In the genomic region with DNA sequence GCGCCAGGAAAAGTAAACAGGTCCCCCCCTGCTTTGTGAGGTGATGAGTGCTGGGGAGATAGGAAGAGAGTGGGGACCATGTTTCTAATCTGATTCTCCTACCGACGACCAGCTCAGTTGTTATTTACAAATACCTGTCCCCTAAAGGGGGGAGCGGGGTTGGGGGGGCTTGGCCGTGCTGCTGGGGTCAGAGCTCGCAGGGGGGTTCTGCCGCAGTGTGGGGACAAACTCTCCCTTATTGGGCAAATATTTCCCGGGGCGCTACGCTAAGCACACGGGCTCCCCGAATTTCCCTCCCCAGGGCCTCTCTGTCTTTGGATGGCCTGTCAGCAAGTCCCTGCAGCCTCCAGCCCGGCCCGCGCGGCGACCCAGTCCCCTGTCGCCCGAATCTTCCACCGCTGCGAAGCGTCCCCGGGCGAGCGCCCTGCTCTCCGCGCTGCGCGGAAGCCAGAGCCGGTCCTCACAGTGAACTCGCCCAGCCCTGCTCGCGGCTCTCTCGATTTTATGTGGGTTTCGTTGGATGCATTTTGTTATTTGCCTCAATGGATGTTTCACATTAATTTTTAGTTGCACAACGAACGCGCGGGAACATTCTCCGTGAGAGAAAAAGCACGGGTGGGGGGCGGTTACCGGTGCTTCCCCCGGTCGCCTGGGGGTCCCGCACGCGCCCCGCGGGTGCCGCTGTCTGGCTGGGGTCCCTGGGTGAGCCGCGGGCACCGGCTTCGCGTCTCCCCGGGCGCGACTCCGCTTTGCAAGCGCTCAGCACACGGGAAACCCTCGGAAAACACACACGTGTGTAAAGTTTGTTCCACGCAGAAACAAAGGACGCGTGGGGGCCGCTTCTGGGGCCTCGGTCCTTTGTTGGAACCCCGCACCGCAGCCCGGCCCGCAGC, we compare ENCODE assay signal across 8 cellular contexts. TPM values are rescaled to one million over a fixed set of nuclear protein-coding genes. Genes with fewer than 3 reads are reported as not detected.
DNase-seq lines count a peak whose midpoint lies in the region; ATAC-seq and TF ChIP-seq lines count a peak whose summit lies in the region.

No MANE protein-coding gene starts in this region.

- no TSS peak for BruUV-seq in IMR-90 (replicated peaks; lab: Mats Ljungman, UMichigan)

- CTCF ChIA-PET in IMR-90 (lab: Yijun Ruan, JAX): interaction anchor here (0.6 to 1.1 kb wide), 2 partner anchors 168 to 415 kb away, joined by 4 to 6 read pairs; no protein-coding TSS in a partner anchor

- H3K14ac ChIP-seq in IMR-90 (replicated peaks; ENCODE audit: low read depth, low read length): no peak overlapping the region

- peaks cover 7% of the 10 kb centered on the region for H3K4me1 ChIP-seq in IMR-90 (ENCODE audit: control insufficient read depth, insufficient read depth, low read length)
- H3K4me1 ChIP-seq in skeletal muscle tissue (ENCODE audit: control insufficient read depth in 3 of 3, insufficient read depth in 3 of 3, low read length in 3 of 3): peaks cover 36 to 54% (median 52%) of the 10 kb centered on the region in 3 donors

- TF ChIP-seq RAD21 in IMR-90 (IDR thresholded peaks at IDR 0.05; ENCODE audit: low read length): no peak

- in situ Hi-C loops in IMR-90 (cut with MboI; ENCODE audit: low sequenced_read_pairs): loop anchor here (10.0 kb wide), 1 partner anchor 415 kb away; no protein-coding TSS in a partner anchor

- no peak overlapping the region for H3K4me2 ChIP-seq in IMR-90 (ENCODE audit: low read depth, low read length)

- no peak for TF ChIP-seq CTCF in IMR-90 (conservative IDR thresholded peaks at IDR 0.05; ENCODE audit: low read depth, low read length)

- H4K5ac ChIP-seq in IMR-90 (ENCODE audit: low read depth, low read length): peak overlapping the region; percentile 52

- H2BK120ac ChIP-seq in IMR-90 (ENCODE audit: low read depth, low read length): peak overlapping the region; percentile 29; the same call in 1 of the 2 replicates

- no peaks in the 10 kb centered on the region; the same call in 1 of the 2 replicates for H4K20me1 ChIP-seq in IMR-90 (ENCODE audit: insufficient read depth, low read length)

- H3K36me3 ChIP-seq in IMR-90 (ENCODE audit: control insufficient read depth, insufficient read depth, low read length): no peaks in the 10 kb centered on the region
- peaks cover 0 to 4% (median under 1%) of the 10 kb centered on the region in 3 donors for H3K36me3 ChIP-seq in skeletal muscle tissue (ENCODE audit: control insufficient read depth in 3 of 3, insufficient read depth in 3 of 3, low read length in 3 of 3)

- peak overlapping the region; percentile 55 to 76; a peak in 3 of 4 replicates for H4K8ac ChIP-seq in IMR-90 (ENCODE audit: low read depth in 2 of 2, low read length in 2 of 2)

- ATAC-seq in IMR-90 (ENCODE audit: low read depth) (no peak), left ventricle myocardium superior (peak; percentile 12), HG02870 (IDR thresholded peaks at IDR 0.05; ENCODE audit: unreplicated experiment) (no peak)

- H3K27ac ChIP-seq in IMR-90 (ENCODE audit: insufficient read depth, low read length) (no peak overlapping the region; the same call in 1 of the 2 replicates), skeletal muscle tissue (ENCODE audit: low read depth, low read length) (peak overlapping the region; percentile 95)

- peak overlapping the region; percentile 71 for H3K4ac ChIP-seq in IMR-90 (ENCODE audit: low read depth, low read length)

- H3K23ac ChIP-seq in IMR-90 (ENCODE audit: low read depth, low read length): no peak overlapping the region

- no peak overlapping the region for H2BK15ac ChIP-seq in IMR-90 (ENCODE audit: low read depth, low read length)

- no peak for TF ChIP-seq POLR2A in IMR-90 (IDR thresholded peaks at IDR 0.05; ENCODE audit: low read depth, low read length)

- peak overlapping the region; percentile 99 for H2AFZ ChIP-seq in IMR-90 (replicated peaks; ENCODE audit: low read length, poor library complexity)

- H3K4me3 ChIP-seq in IMR-90 (ENCODE audit: insufficient read depth, low read depth, low read length): no peak overlapping the region
- H3K4me3 ChIP-seq in skeletal muscle tissue (ENCODE audit: low read length in 3 of 3): peak overlapping the region; percentile 61 to 100 (median 99)

- H2BK20ac ChIP-seq in IMR-90 (ENCODE audit: low read depth, low read length): no peak overlapping the region; the same call in 1 of the 2 replicates

- H3K18ac ChIP-seq in IMR-90 (ENCODE audit: low read depth, low read length): no peak overlapping the region

- intact Hi-C loops in IMR-90 (cut with micrococcal nuclease): loop anchor here (2.0 to 10.0 kb wide), 6 partner anchors 77 to 573 kb away; a partner anchor contains a TSS
- intact Hi-C loops in left ventricle myocardium superior (cut with micrococcal nuclease): loop anchor here (10.0 kb wide), 1 partner anchor 415 kb away; no protein-coding TSS in a partner anchor

- H3K9me1 ChIP-seq in IMR-90 (ENCODE audit: insufficient read depth, low read length): no peaks in the 10 kb centered on the region

- peak overlapping the region; percentile 49; the same call in 1 of the 2 replicates for H4K91ac ChIP-seq in IMR-90 (ENCODE audit: insufficient read depth, low read depth, low read length)

- no peak overlapping the region for H2AK9ac ChIP-seq in IMR-90 (replicated peaks; ENCODE audit: low read depth, low read length, poor library complexity)

- POLR2A ChIA-PET in IMR-90 (lab: Charles Lee; ENCODE audit: unreplicated experiment): no interaction called here

- H3K9me3 ChIP-seq in IMR-90 (ENCODE audit: control insufficient read depth, insufficient read depth, low read length): no peaks in the 10 kb centered on the region
- no peaks in the 10 kb centered on the region for H3K9me3 ChIP-seq in skeletal muscle tissue (ENCODE audit: control insufficient read depth in 3 of 3, low read length in 3 of 3)

- H3K9ac ChIP-seq in IMR-90 (ENCODE audit: low read depth, low read length) (no peak overlapping the region), skeletal muscle tissue (ENCODE audit: low read depth in 1 of 3, low read length in 3 of 3) (peak overlapping the region; percentile 60 to 99 (median 98))

- WGBS in IMR-90 (ENCODE audit: extremely low coverage in 2 of 2, insufficient read length in 1 of 2), 2 experiments: 41% methylated on average over 38 of the region's 73 CpGs; no CpG with 5 or more reads in 1 of the 2 experiments

- H3K56ac ChIP-seq in IMR-90 (ENCODE audit: extremely low read depth, insufficient read depth, low read length): no peak overlapping the region

- no peak overlapping the region for H2BK5ac ChIP-seq in IMR-90 (ENCODE audit: low read depth, low read length, poor library complexity, severe bottlenecking)

- no peak overlapping the region for H2AK5ac ChIP-seq in IMR-90 (ENCODE audit: low read depth, low read length)

- H3K27me3 ChIP-seq in IMR-90 (ENCODE audit: control insufficient read depth, insufficient read depth, low read length): no peaks in the 10 kb centered on the region
- H3K27me3 ChIP-seq in skeletal muscle tissue (ENCODE audit: control insufficient read depth in 3 of 3, insufficient read depth in 3 of 3, low read length in 3 of 3): no peaks in the 10 kb centered on the region

- dilution Hi-C loops in IMR-90 (cut with HindIII; ENCODE audit: low sequenced_read_pairs, unreplicated experiment): loop anchor here (25.0 kb wide), 1 partner anchor 412 kb away; a partner anchor contains a TSS

- H3K79me1 ChIP-seq in IMR-90 (ENCODE audit: low read depth in 1 of 2, low read length in 2 of 2): peaks cover 6 to 19% of the 10 kb centered on the region in 2 experiments; a peak in 3 of 4 replicates

- DNase-seq in IMR-90: no peak
- peak; percentile 81 for DNase-seq in activated effector memory CD4-positive, alpha-beta T cell treated with anti-CD3 and anti-CD28 coated beads, Interleukin-2, amount 50 U/mL, for 16 hours
- peak; percentile 60 for DNase-seq in left ventricle myocardium superior
- no peak for DNase-seq in GDM1 (lab: John Stamatoyannopoulos, UW)
- no peak for DNase-seq in middle frontal gyrus (ENCODE audit: extremely low spot score, low spot score)
- DNase-seq in UCSD-AML1 (lab: John Stamatoyannopoulos, UW; ENCODE audit: unreplicated experiment): no peak

TF ChIP-seq in IMR-90, 13 proteins besides CTCF, POLR2A, EP300 and RAD21:
- TF ChIP-seq RFX5 (IDR thresholded peaks at IDR 0.05; ENCODE audit: low read depth, low read length): no peak
- no peak for TF ChIP-seq NFE2L2 (IDR thresholded peaks at IDR 0.05; ENCODE audit: low read depth, low read length)
- TF ChIP-seq MAZ (IDR thresholded peaks at IDR 0.05; ENCODE audit: borderline replicate concordance, low read depth, low read length): no peak
- TF ChIP-seq BHLHE40 (IDR thresholded peaks at IDR 0.05; ENCODE audit: low read depth, low read length): no peak
- no peak for TF ChIP-seq CHD1 (IDR thresholded peaks at IDR 0.05; ENCODE audit: low read depth, low read length)
- no peak for TF ChIP-seq FOS (IDR thresholded peaks at IDR 0.05; ENCODE audit: low read depth, low read length)
- TF ChIP-seq, protein P1, sequence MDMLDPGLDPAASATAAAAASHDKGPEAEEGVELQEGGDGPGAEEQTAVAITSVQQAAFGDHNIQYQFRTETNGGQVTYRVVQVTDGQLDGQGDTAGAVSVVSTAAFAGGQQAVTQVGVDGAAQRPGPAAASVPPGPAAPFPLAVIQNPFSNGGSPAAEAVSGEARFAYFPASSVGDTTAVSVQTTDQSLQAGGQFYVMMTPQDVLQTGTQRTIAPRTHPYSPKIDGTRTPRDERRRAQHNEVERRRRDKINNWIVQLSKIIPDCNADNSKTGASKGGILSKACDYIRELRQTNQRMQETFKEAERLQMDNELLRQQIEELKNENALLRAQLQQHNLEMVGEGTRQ (IDR thresholded peaks at IDR 0.05; ENCODE audit: low read depth, low read length): no peak
TF ChIP-seq in IMR-90: peak in this region for 0.

RNA-seq across cellular contexts. Expression of a gene that starts 1.5 kb away (rescaled TPM):
- 26.9 and 29.4 TPM in 2 replicates for total RNA-seq in IMR-90 (2012; rRNA removed)
- 48.5 and 58.2 TPM in 2 replicates for polyA plus RNA-seq in IMR-90 (2012; rRNA removed)
- 17.4 and 21.0 TPM in 2 replicates for polyA plus RNA-seq in IMR-90 (2012; cell fraction: cytosol; rRNA removed)
- 118 and 306 TPM in 2 replicates for polyA plus RNA-seq in IMR-90 (2012; cell fraction: nucleus; rRNA removed; ENCODE audit: low replicate concordance)
- total RNA-seq in left ventricle myocardium superior: 24.8 TPM
- 32.4 TPM for total RNA-seq in skeletal muscle tissue

RNA-seq across cellular contexts. Expression of a gene that starts 43.1 kb away (rescaled TPM):
- 6.3 and 7.2 TPM in 2 replicates for total RNA-seq in IMR-90 (2012; rRNA removed)
- polyA plus RNA-seq in IMR-90 (2012; rRNA removed): 10.4 and 10.7 TPM in 2 replicates
- polyA plus RNA-seq in IMR-90 (2012; cell fraction: cytosol; rRNA removed): 7.4 and 8.5 TPM in 2 replicates
- 61.8 and 109 TPM in 2 replicates for polyA plus RNA-seq in IMR-90 (2012; cell fraction: nucleus; rRNA removed; ENCODE audit: low replicate concordance)
- total RNA-seq in left ventricle myocardium superior: 26.4 TPM
- 20.9 TPM for total RNA-seq in skeletal muscle tissue

Comparison
In these comparisons a context has a peak if more than half of its experiments do, and no peak if none do; other contexts are left out.
1. DNase-seq: peak in activated effector memory CD4-positive, alpha-beta T cell treated with anti-CD3 and anti-CD28 coated beads, Interleukin-2, amount 50 U/mL, for 16 hours (single experiment) and left ventricle myocardium superior (single experiment); none in IMR-90 (single experiment), GDM1 (single experiment), middle frontal gyrus (single experiment) and UCSD-AML1 (single experiment).